Comparison of ENCODE assay signal across 17 cellular contexts in the genomic region with DNA sequence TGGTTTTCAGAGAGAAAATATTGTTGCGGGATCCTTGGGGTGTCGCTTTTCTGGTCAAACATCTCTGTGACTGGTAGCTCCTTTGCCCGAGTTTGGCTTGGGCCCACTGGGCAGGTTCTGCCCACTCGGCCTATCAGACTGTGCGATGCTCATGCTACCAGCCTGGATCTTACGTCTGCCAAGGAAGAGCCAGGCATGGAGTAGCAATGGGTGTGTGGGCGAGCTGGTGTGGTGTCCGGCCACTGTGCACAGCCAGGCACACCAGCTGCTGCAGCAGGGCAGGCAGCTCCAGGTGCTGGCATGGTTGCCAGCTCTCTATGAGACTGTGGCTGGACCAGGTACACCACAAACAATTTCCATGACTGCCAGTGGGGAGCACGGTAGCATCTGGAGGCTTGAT.
DNase-seq lines count a peak whose midpoint lies in the region; TF ChIP-seq lines count a peak whose summit lies in the region.
"Had no signal": no experiment of that assay in that cellular context is flagged by ENCODE, and none has a peak within 500 bp of the region (broad histone marks: within the 10 kb centered on the region; RNA-seq: fewer than 3 reads in every experiment).

No MANE protein-coding gene starts in this region.

- no peaks in the 10 kb centered on the region for H3K27me3 Mint-ChIP-seq in chondrocyte (ENCODE audit: low read depth)
- H3K27me3 Mint-ChIP-seq: CD4-positive, CD25-positive, alpha-beta regulatory T cell had no signal

- no peaks in the 10 kb centered on the region for H3K36me3 ChIP-seq in neuronal stem cell (replicated peaks in 1 of 2; ENCODE audit: control insufficient read depth in 2 of 2, insufficient read depth in 2 of 2, low read length in 2 of 2)
- H3K36me3 ChIP-seq: BLaER1 treated with 17β-estradiol and CSF1 and Interleukin-3, amounts not matched to agents 10 nM and 100 nM; HAP-1 had no signal

- no peak overlapping the region for H4K8ac ChIP-seq in neuronal stem cell (ENCODE audit: low read depth, low read length)

- no peak overlapping the region for H2BK12ac ChIP-seq in neuronal stem cell (ENCODE audit: low read length)

- no peak overlapping the region for H3K4ac ChIP-seq in neuronal stem cell (ENCODE audit: low read length)

- no peaks in the 10 kb centered on the region for H3K4me1 Mint-ChIP-seq in chondrocyte (ENCODE audit: low read depth)
- H3K4me1 Mint-ChIP-seq: CD4-positive, CD25-positive, alpha-beta regulatory T cell had no signal

- no peaks in the 10 kb centered on the region for H3K4me1 ChIP-seq in neuronal stem cell (ENCODE audit: control insufficient read depth in 2 of 2, insufficient read depth in 1 of 2, low read depth in 1 of 2, low read length in 2 of 2)
- H3K4me1 ChIP-seq: BLaER1 treated with 17β-estradiol and CSF1 and Interleukin-3, amounts not matched to agents 10 nM and 100 nM; HAP-1 had no signal

- H2BK120ac ChIP-seq in neuronal stem cell (ENCODE audit: low read depth, low read length): no peak overlapping the region

- H3K18ac ChIP-seq in neuronal stem cell (ENCODE audit: low read length): no peak overlapping the region

- no CpG with 5 or more reads among the region's 9 CpGs for WGBS in neuronal stem cell (ENCODE audit: extremely low coverage in 2 of 2, insufficient read length in 2 of 2, insufficient replicate concordance in 1 of 2), 2 donors

- no peak overlapping the region for H2BK5ac ChIP-seq in neuronal stem cell (ENCODE audit: low read length)

- no peak for TF ChIP-seq CTCF in chondrocyte (IDR thresholded peaks at IDR 0.05)

- H3K4me3 Mint-ChIP-seq in chondrocyte (ENCODE audit: unreplicated experiment): no peak overlapping the region
- H3K4me3 Mint-ChIP-seq: CD4-positive, CD25-positive, alpha-beta regulatory T cell had no signal

- no peaks in the 10 kb centered on the region for H3K36me3 Mint-ChIP-seq in chondrocyte (ENCODE audit: low read depth)
- H3K36me3 Mint-ChIP-seq: CD4-positive, CD25-positive, alpha-beta regulatory T cell had no signal

- no peak overlapping the region for H4K91ac ChIP-seq in neuronal stem cell (ENCODE audit: low read depth, low read length, poor library complexity)

- no peak overlapping the region for H3K14ac ChIP-seq in neuronal stem cell (ENCODE audit: low read length)

- no peak overlapping the region for H2BK15ac ChIP-seq in neuronal stem cell (ENCODE audit: low read length)

- H3K79me1 ChIP-seq in neuronal stem cell (ENCODE audit: low read depth, low read length): no peaks in the 10 kb centered on the region

- no peaks in the 10 kb centered on the region for H3K9me3 ChIP-seq in neuronal stem cell (replicated peaks in 1 of 2; ENCODE audit: control insufficient read depth in 2 of 2, insufficient read depth in 1 of 2, low read depth in 1 of 2, low read length in 2 of 2)
- H3K9me3 ChIP-seq: BLaER1 treated with 17β-estradiol and CSF1 and Interleukin-3, amounts not matched to agents 10 nM and 100 nM; HAP-1 had no signal

- H3K27ac Mint-ChIP-seq in chondrocyte (ENCODE audit: unreplicated experiment): no peak overlapping the region
- H3K27ac Mint-ChIP-seq: CD4-positive, CD25-positive, alpha-beta regulatory T cell had no signal

- no peak overlapping the region for H3K4me2 ChIP-seq in neuronal stem cell (ENCODE audit: insufficient read depth, low read length, poor library complexity, severe bottlenecking)
- H3K4me2 ChIP-seq: BLaER1 treated with 17β-estradiol and CSF1 and Interleukin-3, amounts not matched to agents 10 nM and 100 nM had no signal

- H3K27me3 ChIP-seq in neuronal stem cell (ENCODE audit: control insufficient read depth in 3 of 3, insufficient read depth in 3 of 3, low read depth in 1 of 3, low read length in 3 of 3): no peaks in the 10 kb centered on the region
- H3K27me3 ChIP-seq: BLaER1 treated with 17β-estradiol and CSF1 and Interleukin-3, amounts not matched to agents 10 nM and 100 nM had no signal

- peak overlapping the region; percentile 8 for H3K23ac ChIP-seq in neuronal stem cell (ENCODE audit: low read depth, low read length, poor library complexity)

- H3K27ac ChIP-seq in neuronal stem cell (replicated peaks; ENCODE audit: low read length): no peak overlapping the region
- H3K27ac ChIP-seq: BLaER1 treated with 17β-estradiol and CSF1 and Interleukin-3, amounts not matched to agents 10 nM and 100 nM had no signal

- H3K9ac ChIP-seq in neuronal stem cell (ENCODE audit: low read depth, low read length, poor library complexity): no peak overlapping the region
- H3K9ac ChIP-seq: BLaER1 treated with 17β-estradiol and CSF1 and Interleukin-3, amounts not matched to agents 10 nM and 100 nM had no signal

- H3K9me3 Mint-ChIP-seq in chondrocyte (ENCODE audit: low read depth): no peaks in the 10 kb centered on the region

- no peak overlapping the region for H3K4me3 ChIP-seq in neuronal stem cell (ENCODE audit: low read length in 2 of 2)
- H3K4me3 ChIP-seq: BLaER1 treated with 17β-estradiol and CSF1 and Interleukin-3, amounts not matched to agents 10 nM and 100 nM; HAP-1 had no signal

- DNase-seq in NCI-H146 (lab: John Stamatoyannopoulos, UW) (peak; percentile 7), NCI-H146 treated with DMSO at 0.1 percent for 48 hours (lab: John Stamatoyannopoulos, UW; ENCODE audit: unreplicated experiment) (no peak), NCI-H69 (lab: John Stamatoyannopoulos, UW) (peak; percentile 57), chondrocyte (ENCODE audit: low spot score) (peak; percentile 53), neuronal stem cell (ENCODE audit: low spot score) (no peak), NCI-H2171 (lab: John Stamatoyannopoulos, UW) (no peak), RKO (ENCODE audit: low spot score) (no peak)
- DNase-seq: 8988T; AML-193; Calu3; CD4-positive, CD25-positive, alpha-beta regulatory T cell; DMS153; DMS79 treated with DMSO at 0.1 percent for 48 hours; GDM1; GOT3 had no signal

- peak overlapping the region; percentile 59 for H2AFZ ChIP-seq in neuronal stem cell (ENCODE audit: low read length)

- H2AK5ac ChIP-seq in neuronal stem cell (ENCODE audit: low read depth, low read length): no peak overlapping the region

Comparison
In these comparisons a context has a peak if more than half of its experiments do, and no peak if none do; other contexts are left out.
1. DNase-seq: peak in NCI-H146 (single experiment), NCI-H69 (single experiment) and chondrocyte (single experiment); none in NCI-H146 treated with DMSO at 0.1 percent for 48 hours (single experiment), neuronal stem cell (single experiment), NCI-H2171 (single experiment) and RKO (single experiment).